In the genomic region with DNA sequence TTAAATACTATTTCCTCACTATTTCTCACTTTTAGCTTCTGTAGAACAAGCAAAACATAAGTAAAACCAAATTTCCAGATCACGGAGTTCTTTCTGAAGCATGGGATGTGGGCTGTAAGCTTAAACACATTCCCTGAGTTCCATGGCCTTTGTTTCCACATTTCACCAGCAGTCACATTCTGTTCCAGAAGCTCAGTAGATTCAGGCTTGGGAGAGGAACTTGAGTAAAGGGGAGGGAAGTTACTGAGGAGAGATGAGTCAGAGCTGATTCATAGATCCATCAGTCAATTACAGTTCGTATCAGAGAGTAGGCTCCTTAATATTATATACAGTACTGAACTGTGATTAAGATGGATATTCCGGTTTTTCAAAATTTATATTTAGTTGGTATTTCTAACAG, we compare ENCODE assay signal across 13 cellular contexts.
DNase-seq lines count a peak whose midpoint lies in the region; ATAC-seq and TF ChIP-seq lines count a peak whose summit lies in the region.
"Had no signal": no experiment of that assay in that cellular context is flagged by ENCODE, and none has a peak within 500 bp of the region (broad histone marks: within the 10 kb centered on the region; RNA-seq: fewer than 3 reads in every experiment).

No MANE protein-coding gene starts in this region.

- H3K4me3 Mint-ChIP-seq in chondrocyte (ENCODE audit: unreplicated experiment): peak overlapping the region; percentile 34
- no peak overlapping the region for H3K4me3 Mint-ChIP-seq in CD4-positive, alpha-beta memory T cell

- no peak for TF ChIP-seq CTCF in chondrocyte (IDR thresholded peaks at IDR 0.05)

- DNase-seq in Ammon's horn (ENCODE audit: low spot score) (peak; percentile 44), MV-4-11 (lab: John Stamatoyannopoulos, UW) (peak; percentile 56), chondrocyte (ENCODE audit: low spot score) (no peak), kidney tubule cell (ENCODE audit: low spot score) (peak; percentile 6)
- no peak for DNase-seq in CD4-positive, alpha-beta memory T cell
- DNase-seq in effector CD8-positive, alpha-beta T cell (lab: John Stamatoyannopoulos, UW): no peak
- DNase-seq in effector memory CD4-positive, alpha-beta T cell: no peak
- DNase-seq: colonic mucosa, DMS 273 treated with DMSO at 0.1 percent for 48 hours, KG1 had no signal

- peaks cover 3% of the 10 kb centered on the region for H3K9me3 Mint-ChIP-seq in chondrocyte (ENCODE audit: low read depth)
- peaks cover 0 to 12% (median 6%) of the 10 kb centered on the region in 8 donors for H3K9me3 Mint-ChIP-seq in CD4-positive, alpha-beta memory T cell

- intact Hi-C loops in CD4-positive, alpha-beta memory T cell (cut with micrococcal nuclease): no loop called here

- no peak overlapping the region for H3K27ac ChIP-seq in CD4-positive, alpha-beta memory T cell (ENCODE audit: low read depth, low read length)
- H3K27ac ChIP-seq in effector memory CD4-positive, alpha-beta T cell (ENCODE audit: insufficient read depth, low read length, poor library complexity, severe bottlenecking): no peak overlapping the region
- H3K27ac ChIP-seq: colonic mucosa, thoracic aorta had no signal

- no peaks in the 10 kb centered on the region for H3K9me3 ChIP-seq in CD4-positive, alpha-beta memory T cell (ENCODE audit: control insufficient read depth in 1 of 2, low read length in 2 of 2)
- no peaks in the 10 kb centered on the region for H3K9me3 ChIP-seq in effector memory CD4-positive, alpha-beta T cell (ENCODE audit: control insufficient read depth, low read length)
- H3K9me3 ChIP-seq: colonic mucosa, thoracic aorta had no signal

- POLR2A ChIA-PET in CD4-positive, alpha-beta memory T cell (lab: Charles Lee; ENCODE audit: partially characterized antibody): no interaction called here

- H3K4me1 ChIP-seq in CD4-positive, alpha-beta memory T cell (ENCODE audit: insufficient read depth, low read length): no peaks in the 10 kb centered on the region
- H3K4me1 ChIP-seq in effector memory CD4-positive, alpha-beta T cell (ENCODE audit: control insufficient read depth, insufficient read depth, low read length, poor library complexity, severe bottlenecking): no peaks in the 10 kb centered on the region
- H3K4me1 ChIP-seq: colonic mucosa had no signal

- H3K27me3 ChIP-seq in CD4-positive, alpha-beta memory T cell (ENCODE audit: insufficient read depth, low read length): no peaks in the 10 kb centered on the region
- H3K27me3 ChIP-seq in effector memory CD4-positive, alpha-beta T cell (replicated peaks; ENCODE audit: control insufficient read depth, insufficient read depth, low read length, poor library complexity, severe bottlenecking): no peaks in the 10 kb centered on the region
- H3K27me3 ChIP-seq: colonic mucosa had no signal

- peak overlapping the region; percentile 77 for H3K27ac Mint-ChIP-seq in chondrocyte (ENCODE audit: unreplicated experiment)
- no peak overlapping the region for H3K27ac Mint-ChIP-seq in CD4-positive, alpha-beta memory T cell

- no peaks in the 10 kb centered on the region for H3K36me3 Mint-ChIP-seq in chondrocyte (ENCODE audit: low read depth)
- H3K36me3 Mint-ChIP-seq in CD4-positive, alpha-beta memory T cell: no peaks in the 10 kb centered on the region

- peaks cover 19% of the 10 kb centered on the region for H3K4me1 Mint-ChIP-seq in chondrocyte (ENCODE audit: low read depth)
- H3K4me1 Mint-ChIP-seq in CD4-positive, alpha-beta memory T cell: no peaks in the 10 kb centered on the region

- CTCF ChIA-PET in CD4-positive, alpha-beta memory T cell (lab: Charles Lee; ENCODE audit: partially characterized antibody): no interaction called here

- no peaks in the 10 kb centered on the region for H3K36me3 ChIP-seq in CD4-positive, alpha-beta memory T cell (ENCODE audit: insufficient read depth, low read length)
- no peaks in the 10 kb centered on the region for H3K36me3 ChIP-seq in effector memory CD4-positive, alpha-beta T cell (ENCODE audit: control insufficient read depth, insufficient read depth, low read length)
- H3K36me3 ChIP-seq: colonic mucosa, thoracic aorta had no signal

- ATAC-seq in HG02885 (IDR thresholded peaks at IDR 0.05; ENCODE audit: poor library complexity, unreplicated experiment): no peak
- ATAC-seq: left lobe of liver had no signal

- no peaks in the 10 kb centered on the region for H3K27me3 Mint-ChIP-seq in chondrocyte (ENCODE audit: low read depth)
- H3K27me3 Mint-ChIP-seq in CD4-positive, alpha-beta memory T cell: no peaks in the 10 kb centered on the region

- H3K4me3 ChIP-seq in CD4-positive, alpha-beta memory T cell (ENCODE audit: low read length in 2 of 2): no peak overlapping the region
- H3K4me3 ChIP-seq in effector memory CD4-positive, alpha-beta T cell (ENCODE audit: insufficient read depth, low read depth, low read length, poor library complexity, severe bottlenecking): no peak overlapping the region
- H3K4me3 ChIP-seq: colonic mucosa, thoracic aorta had no signal

Comparison
In these comparisons a context has a peak if more than half of its experiments do, and no peak if none do; other contexts are left out.
1. DNase-seq: peak in Ammon's horn (single experiment), MV-4-11 (single experiment) and kidney tubule cell (single experiment); none in chondrocyte (single experiment), CD4-positive, alpha-beta memory T cell (0 of 5), effector CD8-positive, alpha-beta T cell (single experiment) and effector memory CD4-positive, alpha-beta T cell (0 of 3).